21 cellular contexts compared by ENCODE assay signal in genomic region chr16:77690416-77690815, GRCh38. TPM values are rescaled to one million over a fixed set of nuclear protein-coding genes. Genes with fewer than 3 reads are reported as not detected.
A peak's percentile ranks its signal among the peaks of the same experiment; 100 is the strongest.
DNase-seq lines count a peak whose midpoint lies in the region; ATAC-seq, FAIRE-seq and TF ChIP-seq lines count a peak whose summit lies in the region.
"Had no signal": no experiment of that assay in that cellular context is flagged by ENCODE, and none has a peak within 500 bp of the region (broad histone marks: within the 10 kb centered on the region; RNA-seq: fewer than 3 reads in every experiment).

No MANE protein-coding gene starts in this region.

- no peak for FAIRE-seq in H1 (lab: Jason Lieb, UNC)
- FAIRE-seq: G401.6, GM12891 had no signal

- H3K9me2 ChIP-seq in HCT116 (ENCODE audit: insufficient read depth) (no peaks in the 10 kb centered on the region), PC-3 (replicated peaks; ENCODE audit: low read length) (no peaks in the 10 kb centered on the region)

- RAD21 ChIA-PET in HCT116 (lab: Charles Lee; ENCODE audit: low non-redundant PET in 1 of 2, low total read pairs in 2 of 2, uncharacterized antibody in 2 of 2, unreplicated experiment in 2 of 2) = no interaction called here

- H3K4ac ChIP-seq in H1 (replicated peaks; ENCODE audit: insufficient read length, low read depth, low read length) = no peak overlapping the region

- no peak overlapping the region for H4K8ac ChIP-seq in H1 (ENCODE audit: extremely low read depth, insufficient read depth, low read length)

- TF ChIP-seq RAD21 in HCT116 (IDR thresholded peaks at IDR 0.05; ENCODE audit: low read depth) (no peak), H1 (IDR thresholded peaks at IDR 0.05 in 1 of 2, conservative IDR thresholded peaks at IDR 0.05 in 1 of 2; ENCODE audit: low read depth in 2 of 2, low read length in 2 of 2) (no peak)

- POLR2A ChIA-PET in HCT116 (lab: Charles Lee) = no interaction called here
- POLR2A ChIA-PET in H1 (lab: Charles Lee; ENCODE audit: partially characterized antibody) = interaction anchor here (1.5 kb wide), 1 partner anchor 30 kb away, joined by 3 read pairs; no protein-coding TSS in a partner anchor
- POLR2A ChIA-PET in PC-3 (lab: Charles Lee; ENCODE audit: unreplicated experiment) = no interaction called here

- no peak overlapping the region for H2BK15ac ChIP-seq in H1 (ENCODE audit: low read length)

- H3K4me1 ChIP-seq in HCT116 (ENCODE audit: control insufficient read depth in 1 of 2, insufficient read depth in 2 of 2, low read length in 2 of 2) = no peaks in the 10 kb centered on the region
- H3K4me1 ChIP-seq in H1 (replicated peaks in 1 of 4; ENCODE audit: control insufficient read depth in 3 of 4, insufficient read depth in 4 of 4, low read length in 3 of 4) = no peaks in the 10 kb centered on the region
- H3K4me1 ChIP-seq in heart right ventricle = no peaks in the 10 kb centered on the region
- H3K4me1 ChIP-seq in PC-3 (ENCODE audit: insufficient read depth, low read length) = no peaks in the 10 kb centered on the region

- TF ChIP-seq POLR2A in HCT116 (IDR thresholded peaks at IDR 0.05; ENCODE audit: borderline replicate concordance, extremely low read depth, insufficient read depth, insufficient read length) (no peak), H1 (IDR thresholded peaks at IDR 0.05; ENCODE audit: control extremely low read depth in 1 of 2, low read depth in 2 of 2, low read length in 2 of 2) (no peak)

- no peaks in the 10 kb centered on the region for H3K79me2 ChIP-seq in HCT116 (ENCODE audit: insufficient read depth, low read length)
- no peaks in the 10 kb centered on the region for H3K79me2 ChIP-seq in H1 (ENCODE audit: control insufficient read depth in 1 of 2, insufficient read depth in 2 of 2, low read length in 2 of 2)
- no peaks in the 10 kb centered on the region for H3K79me2 ChIP-seq in PC-3 (ENCODE audit: low read length)

- H4K20me1 ChIP-seq in HCT116 (ENCODE audit: insufficient read depth) (no peaks in the 10 kb centered on the region), H1 (replicated peaks in 1 of 2; ENCODE audit: control insufficient read depth in 1 of 2, insufficient read depth in 2 of 2, low read length in 2 of 2) (no peaks in the 10 kb centered on the region), PC-3 (ENCODE audit: low read length) (no peaks in the 10 kb centered on the region)

- H3K4me2 ChIP-seq in HCT116 (ENCODE audit: low read length) (no peak overlapping the region), H1 (ENCODE audit: insufficient read depth in 1 of 2, low read depth in 2 of 2, low read length in 2 of 2) (no peak overlapping the region), PC-3 (ENCODE audit: low read length) (no peak overlapping the region)
- H3K4me2 ChIP-seq: GM23338 had no signal

- H3K27me3 ChIP-seq in HCT116 (ENCODE audit: insufficient read depth, low read length) = peaks cover 52% of the 10 kb centered on the region
- 0 out of 7 replicates have a peak, but pooled peaks cover 0 to 1% (median 0%) of the 10 kb centered on the region in 4 experiments for H3K27me3 ChIP-seq in H1 (replicated peaks in 1 of 4; ENCODE audit: control insufficient read depth in 3 of 4, extremely low read depth in 1 of 4, insufficient read depth in 3 of 4, low read length in 3 of 4)
- peaks cover 0 to 50% (median 9%) of the 10 kb centered on the region in 7 donors for H3K27me3 ChIP-seq in heart right ventricle
- H3K27me3 ChIP-seq in PC-3 (ENCODE audit: low read length) = no peaks in the 10 kb centered on the region

- H4K5ac ChIP-seq in H1 (ENCODE audit: insufficient read length, low read depth, low read length) = no peak overlapping the region

- CTCF ChIA-PET in HCT116 (lab: Charles Lee) (no interaction called here), H1 (lab: Charles Lee; ENCODE audit: partially characterized antibody) (interaction anchor here (0.7 kb wide), 1 partner anchor 1903 kb away, joined by 3 read pairs; no protein-coding TSS in a partner anchor), PC-3 (lab: Charles Lee) (no interaction called here)

- H3K23ac ChIP-seq in H1 (ENCODE audit: insufficient read length) = no peak overlapping the region

- BruUV-seq in HCT116 (replicated peaks; lab: Mats Ljungman, UMichigan) = no TSS peak
- BruUV-seq in PC-3 (replicated peaks; lab: Mats Ljungman, UMichigan) = no TSS peak

- H3K4me3 ChIP-seq in HCT116 (replicated peaks in 1 of 2; ENCODE audit: low read depth in 1 of 2, low read length in 2 of 2) (no peak overlapping the region), H1 (ENCODE audit: extremely low read depth in 1 of 4, insufficient read depth in 2 of 4, low read depth in 3 of 4, low read length in 4 of 4) (no peak overlapping the region), heart right ventricle (no peak overlapping the region), PC-3 (ENCODE audit: low read length) (no peak overlapping the region)
- H3K4me3 ChIP-seq: GM23338 had no signal

- no peak overlapping the region for H2BK5ac ChIP-seq in H1 (ENCODE audit: low read depth, low read length)

- H3K9ac ChIP-seq in HCT116 (ENCODE audit: low read length) (no peak overlapping the region), H1 (replicated peaks in 1 of 4; ENCODE audit: extremely low read depth in 1 of 4, low read depth in 3 of 4, low read length in 3 of 4) (no peak overlapping the region), PC-3 (ENCODE audit: low read length) (no peak overlapping the region)

- H3K27ac ChIP-seq in HCT116 (ENCODE audit: low read depth, low read length) (no peak overlapping the region), H1 (ENCODE audit: low read depth, low read length) (no peak overlapping the region), heart right ventricle (no peak overlapping the region), PC-3 (ENCODE audit: low read length) (no peak overlapping the region)

- H2AFZ ChIP-seq in HCT116 (ENCODE audit: low read depth, low read length, poor library complexity, severe bottlenecking) = no peak overlapping the region
- H2AFZ ChIP-seq in H1 (ENCODE audit: low read length) = no peak overlapping the region
- H2AFZ ChIP-seq in PC-3 (ENCODE audit: low read length) = no peak overlapping the region

- H3K14ac ChIP-seq in H1 (ENCODE audit: insufficient read length) = no peak overlapping the region

- H2BK120ac ChIP-seq in H1 (replicated peaks; ENCODE audit: low read depth, low read length) = no peak overlapping the region

- no peak overlapping the region for H4K91ac ChIP-seq in H1 (replicated peaks; ENCODE audit: insufficient read length, low read length)

- no peak overlapping the region for H2BK20ac ChIP-seq in H1 (ENCODE audit: low read length)

- intact Hi-C loops in HCT116 (cut with micrococcal nuclease) (no loop called here), heart right ventricle (cut with DNase I) (no loop called here), PC-3 (cut with micrococcal nuclease) (no loop called here)

- ATAC-seq in HCT116 = peak; percentile 44; the same call in 1 of the 2 replicates
- no peak for ATAC-seq in heart right ventricle
- ATAC-seq in PC-3 = no peak
- ATAC-seq: GM23338 had no signal

- DNase-seq in NCI-H2171 treated with DMSO at 0.1 percent for 48 hours (lab: John Stamatoyannopoulos, UW) = peak; percentile 36
- DNase-seq in NCI-H2171 (lab: John Stamatoyannopoulos, UW) = no peak
- no peak for DNase-seq in HCT116 (ENCODE audit: low read depth, low spot score)
- DNase-seq in SK-MEL-5 (ENCODE audit: low read depth, low spot score) = peak; percentile 15
- no peak for DNase-seq in H1 (ENCODE audit: low read depth in 1 of 2, low spot score in 2 of 2)
- no peak for DNase-seq in activated naive CD4-positive, alpha-beta T cell treated with anti-CD3 and anti-CD28 coated beads, Interleukin-2, amount 50 U/mL, for 16 hours
- DNase-seq in heart right ventricle = no peak
- no peak for DNase-seq in PC-3
- DNase-seq: 8988T; C1 segment of cervical spinal cord; Calu3; CD4-positive, alpha-beta T cell; DMS153; DMS79 treated with DMSO at 0.1 percent for 48 hours; EL; H9; HFFc6; IMR-90 had no signal

- no peak for TF ChIP-seq EP300 in H1 (IDR thresholded peaks at IDR 0.05; ENCODE audit: borderline replicate concordance in 1 of 2, low read depth in 2 of 2, low read length in 2 of 2)

- H3K18ac ChIP-seq in H1 (ENCODE audit: extremely low read depth, low read length) = no peak overlapping the region

- H3K36me3 ChIP-seq in HCT116 (ENCODE audit: control insufficient read depth in 1 of 2, insufficient read depth in 2 of 2, low read length in 2 of 2) (no peaks in the 10 kb centered on the region), H1 (ENCODE audit: control insufficient read depth in 2 of 4, insufficient read depth in 4 of 4, low read length in 3 of 4) (no peaks in the 10 kb centered on the region), heart right ventricle (no peaks in the 10 kb centered on the region), PC-3 (ENCODE audit: low read depth, low read length) (no peaks in the 10 kb centered on the region)

- H3K23me2 ChIP-seq in H1 (ENCODE audit: low read depth, low read length) = no peaks in the 10 kb centered on the region

- WGBS in H1 (ENCODE audit: extremely low coverage in 1 of 2, insufficient coverage in 1 of 2, insufficient read length in 1 of 2, insufficient replicate concordance in 2 of 2, low coverage in 1 of 2, low lambda C conversion rate in 2 of 2, missing lambda C conversion rate in 1 of 2), 2 experiments = 75% methylated on average over 7 of the region's 7 CpGs; no CpG with 5 or more reads in 1 of the 2 experiments
- 70 to 73% methylated on average over 7 of the region's 7 CpGs for WGBS in heart right ventricle, 2 donors

- no peaks in the 10 kb centered on the region for H3K9me3 ChIP-seq in HCT116 (ENCODE audit: control insufficient read depth in 1 of 2, insufficient read depth in 1 of 2, low read depth in 1 of 2, low read length in 2 of 2)
- H3K9me3 ChIP-seq in H1 (ENCODE audit: insufficient read depth in 2 of 2, low read depth in 1 of 2, low read length in 1 of 2) = no peaks in the 10 kb centered on the region
- H3K9me3 ChIP-seq in heart right ventricle = no peaks in the 10 kb centered on the region
- no peaks in the 10 kb centered on the region for H3K9me3 ChIP-seq in PC-3 (ENCODE audit: low read length)

- H3K79me1 ChIP-seq in H1 (ENCODE audit: low read depth, low read length) = no peaks in the 10 kb centered on the region

- no peak overlapping the region for H3K56ac ChIP-seq in H1 (replicated peaks; ENCODE audit: insufficient read length, low read depth, low read length)

- in situ Hi-C loops in SK-MEL-5 (cut with HindIII; ENCODE audit: low pct_unique_long_range_greater_than_20kb, low sequenced_read_pairs) = no loop called here

- H3F3A ChIP-seq in PC-3 (ENCODE audit: low read length, unreplicated experiment) = no peaks in the 10 kb centered on the region

- H2AK5ac ChIP-seq in H1 (ENCODE audit: low read depth, low read length) = no peak overlapping the region

- TF ChIP-seq CTCF in HCT116 (IDR thresholded peaks at IDR 0.05 in 2 of 3, conservative IDR thresholded peaks at IDR 0.05 in 1 of 3; ENCODE audit: borderline replicate concordance in 1 of 3, insufficient read depth in 1 of 3, low read depth in 2 of 3, low read length in 2 of 3) (no peak), H1 (IDR thresholded peaks at IDR 0.05; ENCODE audit: control extremely low read depth in 1 of 3, insufficient read depth in 1 of 3, low read depth in 1 of 3, low read length in 3 of 3) (no peak), heart right ventricle (IDR thresholded peaks at IDR 0.05) (no peak), PC-3 (conservative IDR thresholded peaks at IDR 0.05; ENCODE audit: low read depth, low read length) (no peak)

- H2BK12ac ChIP-seq in H1 (ENCODE audit: low read depth, low read length) = 0 out of 2 replicates have a peak overlapping the region, but pooled peaks have one; percentile 60

RNA-seq across cellular contexts. Expression of gene NUDT7, which starts 31.9 kb away (rescaled TPM):
- total RNA-seq in HCT116 (2021; ENCODE audit: unreplicated experiment) = 5.2 TPM
- 5.4 and 6.3 TPM in 2 replicates for polyA plus RNA-seq in HCT116 (2012)
- 6.0 and 6.7 TPM in 2 replicates for total RNA-seq in SK-MEL-5 (2014; rRNA removed; shearing (Covaris generic))
- polyA plus RNA-seq in SK-MEL-5 (2015; cell fraction: cytosol; rRNA removed) = 4.6 and 5.4 TPM in 2 replicates
- 3.6 and 4.1 TPM in 2 replicates for polyA plus RNA-seq in SK-MEL-5 (2015; cell fraction: nucleus; rRNA removed)
- total RNA-seq in H1 (2021; fragmentation: NEBNext Ultra II Directional; extraction: Animal tissue kit (Norgen Biotek cat#: 25700)) = 8.8 and 9.9 TPM in 2 replicates
- polyA plus RNA-seq in H1 (2011; rRNA removed) = 13.7 and 19.7 TPM in 2 replicates
- polyA plus RNA-seq in H1 (2011; cell fraction: cytosol; rRNA removed) = 21.5 TPM
- 15.0 TPM for polyA plus RNA-seq in H1 (2011; cell fraction: nucleus; rRNA removed)
- 9.7 to 12.8 TPM (median 12.6 TPM) in 4 replicates for polyA plus RNA-seq in H1 (2012, experiment 1 of 2)
- polyA plus RNA-seq in H1 (2012, experiment 2 of 2) = 4.0 TPM
- polyA plus RNA-seq in H1 (2013, experiment 1 of 2) = 9.6 TPM
- 10.7 TPM for polyA plus RNA-seq in H1 (2013, experiment 2 of 2)
- polyA minus RNA-seq in H1 (2011; rRNA and poly(A)+ RNA removed) = 14.2 and 16.1 TPM in 2 replicates
- 10.3 TPM for polyA minus RNA-seq in H1 (2011; cell fraction: cytosol; rRNA and poly(A)+ RNA removed)
- 9.3 TPM for polyA minus RNA-seq in H1 (2011; cell fraction: nucleus; rRNA and poly(A)+ RNA removed)
- total RNA-seq in heart right ventricle = 10 to 100 TPM; 29.5 to 75.7 (median 55.2) TPM
- polyA plus RNA-seq in heart right ventricle = 10 to 100 TPM; 10.3 to 39.5 TPM
- total RNA-seq in PC-3 (2014; rRNA removed) = not detected in 2 replicates

Comparison
In these comparisons a context has a peak if more than half of its experiments do, and no peak if none do; other contexts are left out.
1. DNase-seq: peak in NCI-H2171 treated with DMSO at 0.1 percent for 48 hours (single experiment) and SK-MEL-5 (single experiment); none in NCI-H2171 (single experiment), HCT116 (single experiment), H1 (0 of 2), activated naive CD4-positive, alpha-beta T cell treated with anti-CD3 and anti-CD28 coated beads, Interleukin-2, amount 50 U/mL, for 16 hours (single experiment), heart right ventricle (0 of 2) and PC-3 (single experiment).